In genomic region chr10:89466599-89467035, GRCh38 we compare ENCODE assay signal across 9 cellular contexts. TPM values are rescaled to one million over a fixed set of nuclear protein-coding genes. Genes with fewer than 3 reads are reported as not detected.
DNase-seq lines count a peak whose midpoint lies in the region; ATAC-seq, FAIRE-seq and TF ChIP-seq lines count a peak whose summit lies in the region.
"Had no signal": no experiment of that assay in that cellular context is flagged by ENCODE, and none has a peak within 500 bp of the region (broad histone marks: within the 10 kb centered on the region; RNA-seq: fewer than 3 reads in every experiment).

No MANE protein-coding gene starts in this region.

- H3K4ac ChIP-seq in IMR-90 (ENCODE audit: low read depth, low read length): no peak overlapping the region

- no peak overlapping the region for H2BK120ac ChIP-seq in IMR-90 (ENCODE audit: low read depth, low read length)

- H3K9me3 ChIP-seq in IMR-90 (ENCODE audit: control insufficient read depth, insufficient read depth, low read length) (no peaks in the 10 kb centered on the region), WERI-Rb-1 (ENCODE audit: severe bottlenecking) (no peaks in the 10 kb centered on the region)
- H3K9me3 ChIP-seq: ascending aorta had no signal

- no peaks in the 10 kb centered on the region for H4K20me1 ChIP-seq in IMR-90 (ENCODE audit: insufficient read depth, low read length)

- H3K27ac ChIP-seq in IMR-90 (ENCODE audit: insufficient read depth, low read length): no peak overlapping the region
- H3K27ac ChIP-seq in WERI-Rb-1: no peak overlapping the region
- no peak overlapping the region for H3K27ac ChIP-seq in coronary artery
- H3K27ac ChIP-seq: ascending aorta had no signal

- ATAC-seq in IMR-90 (ENCODE audit: low read depth): peak; percentile 90
- ATAC-seq in stimulated activated naive CD8-positive, alpha-beta T cell treated with anti-CD3 and anti-CD28 coated beads, Interleukin-15, Interleukin-2, amounts not matched to agents 100 U/mL and 50 U/mL, for 24 hours: no peak

- CTCF ChIA-PET in IMR-90 (lab: Yijun Ruan, JAX): interaction anchor here (0.6 to 2.3 kb wide), 9 partner anchors 12 to 100 kb away, joined by 3 to 7 read pairs (median 3); partner anchors contain the start of gene IFIT1

- peaks cover 10% of the 10 kb centered on the region for H3K9me1 ChIP-seq in IMR-90 (ENCODE audit: insufficient read depth, low read length)

- no peak overlapping the region for H4K91ac ChIP-seq in IMR-90 (ENCODE audit: insufficient read depth, low read depth, low read length)

- no peaks in the 10 kb centered on the region for H3K27me3 ChIP-seq in IMR-90 (ENCODE audit: control insufficient read depth, insufficient read depth, low read length)
- no peaks in the 10 kb centered on the region for H3K27me3 ChIP-seq in WERI-Rb-1 (ENCODE audit: insufficient read depth, low read depth, severe bottlenecking)
- H3K27me3 ChIP-seq: ascending aorta had no signal

- no peak overlapping the region for H4K5ac ChIP-seq in IMR-90 (ENCODE audit: low read depth, low read length)

- H2AFZ ChIP-seq in IMR-90 (replicated peaks; ENCODE audit: low read length, poor library complexity): peak overlapping the region; percentile 29

- no peak overlapping the region for H3K4me3 ChIP-seq in IMR-90 (ENCODE audit: insufficient read depth, low read depth, low read length)
- H3K4me3 ChIP-seq in WERI-Rb-1 (ENCODE audit: low read depth, low read length): no peak overlapping the region
- no peak overlapping the region for H3K4me3 ChIP-seq in coronary artery
- H3K4me3 ChIP-seq: ascending aorta had no signal

- WGBS in IMR-90 (ENCODE audit: extremely low coverage in 2 of 2, insufficient read length in 1 of 2), 2 experiments: no CpG with 5 or more reads among the region's 3 CpGs

- intact Hi-C loops in IMR-90 (cut with micrococcal nuclease): loop anchor here (1.0 kb wide), 1 partner anchor 98 kb away; no protein-coding TSS in a partner anchor

- DNase-seq in Ammon's horn (ENCODE audit: low spot score) (peak; percentile 56), IMR-90 (peak; percentile 60), WERI-Rb-1 (peak; percentile 9), kidney tubule cell (ENCODE audit: low spot score) (peak; percentile 70), frontal cortex (ENCODE audit: low spot score in 2 of 2) (no peak), AG08396 (ENCODE audit: low spot score) (no peak), coronary artery (ENCODE audit: low spot score) (no peak)
- no peak for DNase-seq in stimulated activated naive CD8-positive, alpha-beta T cell treated with anti-CD3 and anti-CD28 coated beads, Interleukin-15, Interleukin-2, amounts not matched to agents 100 U/mL and 50 U/mL, for 24 hours

- no peaks in the 10 kb centered on the region for H3K36me3 ChIP-seq in IMR-90 (ENCODE audit: control insufficient read depth, insufficient read depth, low read length)
- no peaks in the 10 kb centered on the region for H3K36me3 ChIP-seq in WERI-Rb-1
- H3K36me3 ChIP-seq: ascending aorta had no signal

- dilution Hi-C loops in IMR-90 (cut with HindIII; ENCODE audit: low sequenced_read_pairs, unreplicated experiment): no loop called here

- H2AK5ac ChIP-seq in IMR-90 (ENCODE audit: low read depth, low read length): no peak overlapping the region

- H3K23ac ChIP-seq in IMR-90 (ENCODE audit: low read depth, low read length): no peak overlapping the region

- H3K79me1 ChIP-seq in IMR-90 (ENCODE audit: low read depth in 1 of 2, low read length in 2 of 2): no peaks in the 10 kb centered on the region

- H2BK15ac ChIP-seq in IMR-90 (ENCODE audit: low read depth, low read length): no peak overlapping the region; the same call in 2 of the 3 replicates

- FAIRE-seq in frontal cortex (lab: Jason Lieb, UNC): no peak

- peaks cover 5% of the 10 kb centered on the region for H3K4me1 ChIP-seq in IMR-90 (ENCODE audit: control insufficient read depth, insufficient read depth, low read length)
- H3K4me1 ChIP-seq: ascending aorta had no signal

- no peak overlapping the region for H3K9ac ChIP-seq in IMR-90 (ENCODE audit: low read depth, low read length)

- peak overlapping the region; percentile 33; the same call in 1 of the 2 replicates for H2BK20ac ChIP-seq in IMR-90 (ENCODE audit: low read depth, low read length)

- H3K14ac ChIP-seq in IMR-90 (replicated peaks; ENCODE audit: low read depth, low read length): no peak overlapping the region

- TF ChIP-seq POLR2A in IMR-90 (IDR thresholded peaks at IDR 0.05; ENCODE audit: low read depth, low read length): no peak

- H2BK5ac ChIP-seq in IMR-90 (ENCODE audit: low read depth, low read length, poor library complexity, severe bottlenecking): no peak overlapping the region

- peak overlapping the region; percentile 26 for H2AK9ac ChIP-seq in IMR-90 (replicated peaks; ENCODE audit: low read depth, low read length, poor library complexity)

- in situ Hi-C loops in IMR-90 (cut with MboI; ENCODE audit: low sequenced_read_pairs): no loop called here

- H3K56ac ChIP-seq in IMR-90 (ENCODE audit: extremely low read depth, insufficient read depth, low read length): no peak overlapping the region

- H4K8ac ChIP-seq in IMR-90 (ENCODE audit: low read depth in 2 of 2, low read length in 2 of 2): 0 out of 4 replicates have a peak overlapping the region, but pooled peaks of 1 of the 2 experiments have one; percentile 8

- no peak overlapping the region for H3K18ac ChIP-seq in IMR-90 (ENCODE audit: low read depth, low read length)

- peak; percentile 56 for TF ChIP-seq CTCF in IMR-90 (conservative IDR thresholded peaks at IDR 0.05; ENCODE audit: low read depth, low read length)
- peak; percentile 34; the same call in 1 of the 2 replicates for TF ChIP-seq CTCF in WERI-Rb-1 (IDR thresholded peaks at IDR 0.05; ENCODE audit: low read depth, low read length)
- TF ChIP-seq CTCF in coronary artery (IDR thresholded peaks at IDR 0.05): no peak

- POLR2A ChIA-PET in IMR-90 (lab: Charles Lee; ENCODE audit: unreplicated experiment): no interaction called here

- no TSS peak for BruUV-seq in IMR-90 (replicated peaks; lab: Mats Ljungman, UMichigan)

- TF ChIP-seq RAD21 in IMR-90 (IDR thresholded peaks at IDR 0.05; ENCODE audit: low read length): peak; percentile 66

- no peak overlapping the region for H3K4me2 ChIP-seq in IMR-90 (ENCODE audit: low read depth, low read length)

TF ChIP-seq in IMR-90, 13 proteins besides CTCF, POLR2A, EP300 and RAD21:
- TF ChIP-seq SMC3 (IDR thresholded peaks at IDR 0.05; ENCODE audit: low read depth, low read length): peak; percentile 48; the same call in 1 of the 2 replicates
- no peak for TF ChIP-seq RFX5 (IDR thresholded peaks at IDR 0.05; ENCODE audit: low read depth, low read length)
- no peak for TF ChIP-seq CEBPB (IDR thresholded peaks at IDR 0.05; ENCODE audit: low read depth, low read length)
- TF ChIP-seq MXI1 (IDR thresholded peaks at IDR 0.05; ENCODE audit: borderline replicate concordance, low read depth, low read length): no peak

RNA-seq across cellular contexts. Expression of gene IFIT5, which starts 52.2 kb away (rescaled TPM):
- total RNA-seq in IMR-90 (2012; rRNA removed): 18.1 and 21.7 TPM in 2 replicates
- polyA plus RNA-seq in IMR-90 (2012; rRNA removed): 3.9 and 5.2 TPM in 2 replicates
- 1.2 and 1.7 TPM in 2 replicates for polyA plus RNA-seq in IMR-90 (2012; cell fraction: cytosol; rRNA removed)
- polyA plus RNA-seq in IMR-90 (2012; cell fraction: nucleus; rRNA removed; ENCODE audit: low replicate concordance): 0.24 and 1.7 TPM in 2 replicates
- 64.8 TPM for total RNA-seq in frontal cortex

Comparison
In these comparisons a context has a peak if more than half of its experiments do, and no peak if none do; other contexts are left out.
1. DNase-seq: peak in Ammon's horn (single experiment), IMR-90 (single experiment), WERI-Rb-1 (single experiment) and kidney tubule cell (single experiment); none in frontal cortex (0 of 2), stimulated activated naive CD8-positive, alpha-beta T cell treated with anti-CD3 and anti-CD28 coated beads, Interleukin-15, Interleukin-2, amounts not matched to agents 100 U/mL and 50 U/mL, for 24 hours (single experiment), AG08396 (single experiment) and coronary artery (single experiment).